ENCODE assay signal across 24 cellular contexts in genomic region chr17:19771971-19772630, GRCh38. TPM values are rescaled to one million over a fixed set of nuclear protein-coding genes. Genes with fewer than 3 reads are reported as not detected.
DNase-seq lines count a peak whose midpoint lies in the region; ATAC-seq and TF ChIP-seq lines count a peak whose summit lies in the region.
"Had no signal": no experiment of that assay in that cellular context is flagged by ENCODE, and none has a peak within 500 bp of the region (broad histone marks: within the 10 kb centered on the region; RNA-seq: fewer than 3 reads in every experiment).

No MANE protein-coding gene starts in this region.

- H3K27ac ChIP-seq in tibial artery = peak overlapping the region; percentile 34 to 48
- H3K27ac ChIP-seq: 22Rv1, adrenal gland, foreskin keratinocyte had no signal

- peaks cover 7% of the 10 kb centered on the region for H3K36me3 Mint-ChIP-seq in T-helper 2 cell treated with Interferon-gamma antibody and Interleukin-4, amounts not matched to agents 5 μg/mL and 100 μg/mL, for 36 hours (ENCODE audit: low read depth)
- H3K36me3 Mint-ChIP-seq in natural killer cell = no peaks in the 10 kb centered on the region
- peaks cover 4% of the 10 kb centered on the region for H3K36me3 Mint-ChIP-seq in natural killer cell treated with Interleukin-12 subunit alpha and Interleukin-12 subunit beta and Interleukin-15 and Interleukin-18, amount 100 ng/mL, for 72 hours
- peaks cover 10 to 28% (median 27%) of the 10 kb centered on the region in 3 donors for H3K36me3 Mint-ChIP-seq in immature natural killer cell

- peak in 2 of 3 donors; percentile 19 to 50 for ATAC-seq in natural killer cell
- ATAC-seq in natural killer cell treated with Interleukin-12 subunit alpha and Interleukin-12 subunit beta and Interleukin-15 and Interleukin-18, amount 100 ng/mL, for 72 hours = no peak
- ATAC-seq: foreskin keratinocyte, left colon had no signal

- no peaks in the 10 kb centered on the region for H3K27me3 Mint-ChIP-seq in T-helper 2 cell treated with Interferon-gamma antibody and Interleukin-4, amounts not matched to agents 5 μg/mL and 100 μg/mL, for 36 hours (ENCODE audit: low read depth)
- H3K27me3 Mint-ChIP-seq in natural killer cell (ENCODE audit: low read depth in 2 of 2) = no peaks in the 10 kb centered on the region
- H3K27me3 Mint-ChIP-seq in natural killer cell treated with Interleukin-12 subunit alpha and Interleukin-12 subunit beta and Interleukin-15 and Interleukin-18, amount 100 ng/mL, for 72 hours = no peaks in the 10 kb centered on the region
- peaks cover 0 to 2% (median 0%) of the 10 kb centered on the region in 3 donors for H3K27me3 Mint-ChIP-seq in immature natural killer cell (ENCODE audit: low read depth in 3 of 3)

- peaks cover 0 to 16% (median under 1%) of the 10 kb centered on the region in 4 donors for H3K4me1 ChIP-seq in tibial artery
- H3K4me1 ChIP-seq: adrenal gland had no signal

- H3K4me1 Mint-ChIP-seq in T-helper 2 cell treated with Interferon-gamma antibody and Interleukin-4, amounts not matched to agents 5 μg/mL and 100 μg/mL, for 36 hours (ENCODE audit: low read depth) = peaks cover 12% of the 10 kb centered on the region
- H3K4me1 Mint-ChIP-seq in natural killer cell (no peaks in the 10 kb centered on the region), immature natural killer cell (peaks cover 0 to 6% of the 10 kb centered on the region in 2 donors)
- H3K4me1 Mint-ChIP-seq in natural killer cell treated with Interleukin-12 subunit alpha and Interleukin-12 subunit beta and Interleukin-15 and Interleukin-18, amount 100 ng/mL, for 72 hours (ENCODE audit: low read depth in 2 of 2) = no peaks in the 10 kb centered on the region

- no peak overlapping the region for H3K27ac Mint-ChIP-seq in T-helper 2 cell treated with Interferon-gamma antibody and Interleukin-4, amounts not matched to agents 5 μg/mL and 100 μg/mL, for 36 hours
- H3K27ac Mint-ChIP-seq in natural killer cell (no peak overlapping the region), immature natural killer cell (peak overlapping the region in 2 of 6 donors; percentile 31 to 42)
- H3K27ac Mint-ChIP-seq in natural killer cell treated with Interleukin-12 subunit alpha and Interleukin-12 subunit beta and Interleukin-15 and Interleukin-18, amount 100 ng/mL, for 72 hours = no peak overlapping the region

- H3K36me3 ChIP-seq in tibial artery = peaks cover 13 to 56% (median 31%) of the 10 kb centered on the region in 3 donors

- DNase-seq in T-helper 2 cell = peak in 3 of 5 experiments; percentile 12 to 59 (median 58)
- DNase-seq in T-helper 2 cell treated with Interferon-gamma antibody and Interleukin-4, amounts not matched to agents 5 μg/mL and 100 μg/mL, for 36 hours (ENCODE audit: low spot score) = no peak
- DNase-seq in natural killer cell = no peak
- DNase-seq in natural killer cell treated with Interleukin-12 subunit alpha and Interleukin-12 subunit beta and Interleukin-15 and Interleukin-18, amount 100 ng/mL, for 72 hours (ENCODE audit: low spot score) = no peak
- peak; percentile 15 to 34 (median 29) for DNase-seq in immature natural killer cell
- peak in 1 of 2 donors; percentile 43 for DNase-seq in tibial artery
- no peak for DNase-seq in COLO829 (ENCODE audit: low spot score)
- no peak for DNase-seq in NK-92 treated with Interleukin-12 subunit alpha and Interleukin-12 subunit beta, amount 100 ng/mL, for 24 hours (lab: John Stamatoyannopoulos, UW)
- DNase-seq: adrenal gland, caudate nucleus, DMS53, foreskin keratinocyte, left colon, midbrain, NCI-H187, NCI-H446 treated with DMSO at 0.1 percent for 48 hours, occipital lobe, Right ventricle myocardium superior had no signal

- no peak overlapping the region for H3K4me3 ChIP-seq in tibial artery
- H3K4me3 ChIP-seq: adrenal gland had no signal

- no peaks in the 10 kb centered on the region for H3K9me3 ChIP-seq in tibial artery
- H3K9me3 ChIP-seq: adrenal gland had no signal

- no peaks in the 10 kb centered on the region for H3K9me3 Mint-ChIP-seq in T-helper 2 cell treated with Interferon-gamma antibody and Interleukin-4, amounts not matched to agents 5 μg/mL and 100 μg/mL, for 36 hours
- H3K9me3 Mint-ChIP-seq in natural killer cell (no peaks in the 10 kb centered on the region), immature natural killer cell (no peaks in the 10 kb centered on the region)
- no peaks in the 10 kb centered on the region for H3K9me3 Mint-ChIP-seq in natural killer cell treated with Interleukin-12 subunit alpha and Interleukin-12 subunit beta and Interleukin-15 and Interleukin-18, amount 100 ng/mL, for 72 hours
- H3K9me3 Mint-ChIP-seq: T-helper 1 cell treated with Interleukin-12 subunit alpha and Interleukin-12 subunit beta and Interleukin-4 antibody, amounts not matched to agents 30 μg/mL and 1 μg/mL, for 36 hours had no signal

- intact Hi-C loops in natural killer cell (cut with micrococcal nuclease) (no loop called here), tibial artery (cut with DNase I; ENCODE audit: low total_unique reads) (no loop called here)

- H3K27me3 ChIP-seq in tibial artery = no peaks in the 10 kb centered on the region
- H3K27me3 ChIP-seq: adrenal gland, foreskin keratinocyte had no signal

- no peak overlapping the region for H3K4me3 Mint-ChIP-seq in T-helper 2 cell treated with Interferon-gamma antibody and Interleukin-4, amounts not matched to agents 5 μg/mL and 100 μg/mL, for 36 hours
- H3K4me3 Mint-ChIP-seq in natural killer cell (no peak overlapping the region), immature natural killer cell (no peak overlapping the region)
- no peak overlapping the region for H3K4me3 Mint-ChIP-seq in natural killer cell treated with Interleukin-12 subunit alpha and Interleukin-12 subunit beta and Interleukin-15 and Interleukin-18, amount 100 ng/mL, for 72 hours

- TF ChIP-seq CTCF in natural killer cell (IDR thresholded peaks at IDR 0.05) (no peak), tibial artery (IDR thresholded peaks at IDR 0.05) (no peak)

RNA-seq across cellular contexts. Expression of gene ALDH3A1, which starts 24.0 kb away (rescaled TPM):
- not detected for total RNA-seq in natural killer cell
- total RNA-seq in natural killer cell treated with Interleukin-12 subunit alpha and Interleukin-12 subunit beta and Interleukin-15 and Interleukin-18, amount 100 ng/mL, for 72 hours = not detected
- under 1 TPM in 2 of 3 donors, not detected in 1; 0.31 to 0.43 TPM for polyA plus RNA-seq in immature natural killer cell
- total RNA-seq: M059J, skeletal muscle tissue had no signal

RNA-seq across cellular contexts. Expression of gene SLC47A2, which starts 55.7 kb away (rescaled TPM):
- total RNA-seq in natural killer cell = not detected
- total RNA-seq in natural killer cell treated with Interleukin-12 subunit alpha and Interleukin-12 subunit beta and Interleukin-15 and Interleukin-18, amount 100 ng/mL, for 72 hours = not detected
- polyA plus RNA-seq in immature natural killer cell = not detected
- total RNA-seq: M059J, Right ventricle myocardium superior, skeletal muscle tissue had no signal
- polyA plus RNA-seq: BJ, urinary bladder had no signal

Comparison
In these comparisons a context has a peak if more than half of its experiments do, and no peak if none do; other contexts are left out.
1. DNase-seq: peak in T-helper 2 cell (3 of 5) and immature natural killer cell (3 of 3); none in T-helper 2 cell treated with Interferon-gamma antibody and Interleukin-4, amounts not matched to agents 5 μg/mL and 100 μg/mL, for 36 hours (single experiment), natural killer cell (single experiment), natural killer cell treated with Interleukin-12 subunit alpha and Interleukin-12 subunit beta and Interleukin-15 and Interleukin-18, amount 100 ng/mL, for 72 hours (single experiment), COLO829 (single experiment) and NK-92 treated with Interleukin-12 subunit alpha and Interleukin-12 subunit beta, amount 100 ng/mL, for 24 hours (single experiment).
2. ATAC-seq: peak in natural killer cell (2 of 3); none in natural killer cell treated with Interleukin-12 subunit alpha and Interleukin-12 subunit beta and Interleukin-15 and Interleukin-18, amount 100 ng/mL, for 72 hours (0 of 2).